In the genomic region with DNA sequence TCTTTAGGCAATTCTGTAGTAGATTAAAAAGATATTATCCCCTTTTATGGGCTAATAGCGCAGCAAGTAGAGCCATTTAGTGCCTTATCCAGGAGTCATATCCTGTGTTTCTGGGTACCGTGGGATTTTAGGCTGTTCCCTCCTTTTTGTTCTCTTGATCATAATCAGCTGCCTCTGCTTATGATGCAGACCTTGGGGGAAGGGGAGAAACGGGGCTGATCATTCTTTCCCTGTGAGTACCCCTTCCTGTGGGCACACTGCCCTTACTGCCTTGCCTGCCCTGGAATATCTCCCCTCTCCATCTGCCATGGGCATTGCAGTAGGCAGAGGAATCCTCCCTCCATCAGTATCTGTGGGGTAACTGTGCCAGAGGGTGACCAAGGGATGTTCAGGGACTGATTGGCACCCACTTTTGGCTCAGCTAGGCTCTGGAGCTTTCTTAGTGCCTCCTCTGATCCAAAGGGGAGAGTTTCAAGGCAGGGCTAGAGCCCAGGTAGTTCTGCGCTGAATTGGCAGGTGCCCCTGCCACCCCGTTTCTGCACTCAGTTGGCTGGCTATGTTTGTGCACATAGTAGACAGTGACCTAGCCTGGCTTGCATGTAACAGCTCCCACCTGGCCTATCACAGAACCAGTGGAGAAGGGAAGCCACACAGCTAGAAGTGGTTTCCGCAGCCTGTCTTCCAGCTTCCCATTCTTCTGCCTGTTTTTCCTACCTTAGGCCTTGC, we compare ENCODE assay signal across 9 cellular contexts.
DNase-seq lines count a peak whose midpoint lies in the region; ATAC-seq and TF ChIP-seq lines count a peak whose summit lies in the region.
"Had no signal": no experiment of that assay in that cellular context is flagged by ENCODE, and none has a peak within 500 bp of the region (broad histone marks: within the 10 kb centered on the region; RNA-seq: fewer than 3 reads in every experiment).

No MANE protein-coding gene starts in this region.

- no peak overlapping the region for H3K4me3 Mint-ChIP-seq in WTC11

- H3K27me3 ChIP-seq in layer of hippocampus (ENCODE audit: control insufficient read depth, insufficient read depth, low read length): no peaks in the 10 kb centered on the region
- no peaks in the 10 kb centered on the region for H3K27me3 ChIP-seq in HAP-1 (ENCODE audit: low read depth)
- H3K27me3 ChIP-seq in H7 (ENCODE audit: control insufficient read depth, insufficient read depth, low read length): no peaks in the 10 kb centered on the region
- H3K27me3 ChIP-seq: cardiac muscle cell had no signal

- H3K4me1 ChIP-seq in HAP-1: peaks cover 13% of the 10 kb centered on the region

- H3K9me3 Mint-ChIP-seq in WTC11: no peaks in the 10 kb centered on the region

- 0 out of 2 replicates have a peak overlapping the region, but pooled peaks have one; percentile 0 for H3K27ac ChIP-seq in 22Rv1
- peak overlapping the region; percentile 46 for H3K27ac ChIP-seq in layer of hippocampus (ENCODE audit: low read depth, low read length)
- H3K27ac ChIP-seq: cardiac muscle cell had no signal

- peaks cover 39% of the 10 kb centered on the region for H3K4me1 Mint-ChIP-seq in WTC11

- DNase-seq in WTC11 (ENCODE audit: low spot score): no peak
- DNase-seq in HAP-1 (ENCODE audit: low spot score in 2 of 2): no peak
- no peak for DNase-seq in HEK293T (ENCODE audit: extremely low spot score)
- DNase-seq in H7: no peak

- POLR2A ChIA-PET in WTC11 (lab: Charles Lee) (no interaction called here), HEK293T (lab: Yijun Ruan, JAX) (no interaction called here)

- in situ Hi-C loops in HAP-1 (cut with MboI; ENCODE audit: low sequenced_read_pairs): no loop called here

- TF ChIP-seq CTCF in 22Rv1 (IDR thresholded peaks at IDR 0.05) (no peak), WTC11 (IDR thresholded peaks at IDR 0.05) (no peak)

- no peaks in the 10 kb centered on the region for H3K9me3 ChIP-seq in HAP-1

- peak overlapping the region; percentile 11; the same call in 1 of the 2 replicates for H3K27ac Mint-ChIP-seq in WTC11

- H3K36me3 ChIP-seq in HAP-1 (replicated peaks) (no peaks in the 10 kb centered on the region), H7 (replicated peaks; ENCODE audit: control insufficient read depth, insufficient read depth, low read length) (no peaks in the 10 kb centered on the region; the same call in 1 of the 2 replicates)

- H3K4me3 ChIP-seq in HAP-1: no peak overlapping the region
- H3K4me3 ChIP-seq in H7 (ENCODE audit: insufficient read depth, low read depth, low read length): no peak overlapping the region
- H3K4me3 ChIP-seq: cardiac muscle cell had no signal

- CTCF ChIA-PET in WTC11 (lab: Charles Lee) (interaction anchor here (0.8 to 3.5 kb wide), 4 partner anchors 11 to 246 kb away, joined by 3 to 20 read pairs (median 9); partner anchors contain the start of gene GPR6), HEK293T (lab: Yijun Ruan, JAX) (no interaction called here)

- no peaks in the 10 kb centered on the region for H3K27me3 Mint-ChIP-seq in WTC11 (ENCODE audit: low read depth)

- H3K36me3 Mint-ChIP-seq in WTC11: peaks cover 2% of the 10 kb centered on the region

- ATAC-seq in GM21786 (IDR thresholded peaks at IDR 0.05; ENCODE audit: unreplicated experiment) (peak; percentile 39), WTC11 (no peak), HG03565 (IDR thresholded peaks at IDR 0.05; ENCODE audit: unreplicated experiment) (no peak)

TF ChIP-seq in WTC11, 78 proteins besides CTCF, POLR2A, EP300 and RAD21:
- TF ChIP-seq JAZF1 (CRISPR knock-in tag; IDR thresholded peaks at IDR 0.05): no peak
- TF ChIP-seq ZNF219 (CRISPR knock-in tag; IDR thresholded peaks at IDR 0.05; ENCODE audit: borderline replicate concordance): no peak

TF ChIP-seq in HEK293T, 16 proteins besides CTCF, POLR2A, EP300 and RAD21:
- TF ChIP-seq SP1 (IDR thresholded peaks at IDR 0.05): no peak
- no peak for TF ChIP-seq BHLHE40 (IDR thresholded peaks at IDR 0.05; ENCODE audit: borderline replicate concordance)
- TF ChIP-seq, protein P1, sequence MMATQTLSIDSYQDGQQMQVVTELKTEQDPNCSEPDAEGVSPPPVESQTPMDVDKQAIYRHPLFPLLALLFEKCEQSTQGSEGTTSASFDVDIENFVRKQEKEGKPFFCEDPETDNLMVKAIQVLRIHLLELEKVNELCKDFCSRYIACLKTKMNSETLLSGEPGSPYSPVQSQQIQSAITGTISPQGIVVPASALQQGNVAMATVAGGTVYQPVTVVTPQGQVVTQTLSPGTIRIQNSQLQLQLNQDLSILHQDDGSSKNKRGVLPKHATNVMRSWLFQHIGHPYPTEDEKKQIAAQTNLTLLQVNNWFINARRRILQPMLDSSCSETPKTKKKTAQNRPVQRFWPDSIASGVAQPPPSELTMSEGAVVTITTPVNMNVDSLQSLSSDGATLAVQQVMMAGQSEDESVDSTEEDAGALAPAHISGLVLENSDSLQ (IDR thresholded peaks at IDR 0.05): no peak
- no peak for TF ChIP-seq FOXK2 (IDR thresholded peaks at IDR 0.05)
- no peak for TF ChIP-seq SUZ12 (IDR thresholded peaks at IDR 0.05)
- no peak for TF ChIP-seq LEF1 (IDR thresholded peaks at IDR 0.05; ENCODE audit: borderline replicate concordance)
- no peak for TF ChIP-seq FOXA1 (IDR thresholded peaks at IDR 0.05)
- TF ChIP-seq CTBP1 (IDR thresholded peaks at IDR 0.05; ENCODE audit: borderline replicate concordance): no peak
- no peak for TF ChIP-seq TARDBP (IDR thresholded peaks at IDR 0.05)
